In the genomic region with DNA sequence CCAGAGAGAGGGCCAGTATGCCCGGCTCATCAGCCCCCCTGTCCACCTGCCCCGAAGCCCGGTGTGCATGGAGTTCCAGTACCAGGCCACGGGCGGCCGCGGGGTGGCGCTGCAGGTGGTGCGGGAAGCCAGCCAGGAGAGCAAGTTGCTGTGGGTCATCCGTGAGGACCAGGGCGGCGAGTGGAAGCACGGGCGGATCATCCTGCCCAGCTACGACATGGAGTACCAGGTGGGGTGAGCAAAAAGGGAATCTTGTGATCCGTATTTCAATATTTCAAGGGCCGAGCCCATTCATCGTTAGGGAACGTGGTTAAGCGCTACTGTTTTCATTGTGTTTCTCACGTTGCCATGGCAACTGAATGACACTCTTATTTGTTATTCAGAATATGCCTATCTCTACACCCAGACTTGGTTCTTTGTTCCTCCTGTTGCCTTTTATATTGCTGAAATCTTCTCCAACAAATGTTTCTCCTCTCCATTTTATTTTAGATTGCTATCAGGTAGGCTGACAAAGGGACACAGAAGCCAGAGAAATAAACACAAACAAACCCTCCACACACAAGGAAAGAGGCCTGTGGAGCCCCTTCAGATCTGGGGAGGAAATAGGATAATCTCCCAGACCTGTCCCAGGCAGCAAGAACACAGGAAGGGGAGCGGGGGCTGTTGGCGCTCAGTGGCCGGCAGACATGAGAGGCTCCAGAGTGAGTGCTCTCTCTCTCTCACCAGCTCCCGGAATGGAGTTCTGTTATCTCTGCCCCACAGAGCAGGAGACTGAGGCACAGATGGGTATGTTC, we compare ENCODE assay signal across 8 cellular contexts.
A peak's percentile ranks its signal among the peaks of the same experiment; 100 is the strongest.
DNase-seq lines count a peak whose midpoint lies in the region; ATAC-seq and TF ChIP-seq lines count a peak whose summit lies in the region.

No MANE protein-coding gene starts in this region.

- H3K9me3 ChIP-seq in OCI-LY3 (ENCODE audit: insufficient read depth, low read length) (no peaks in the 10 kb centered on the region), liver (ENCODE audit: control insufficient read depth in 4 of 4, low read length in 3 of 4) (no peaks in the 10 kb centered on the region), thyroid gland (no peaks in the 10 kb centered on the region)

- H3K36me3 ChIP-seq in OCI-LY3 (replicated peaks; ENCODE audit: low read depth, low read length), result no peaks in the 10 kb centered on the region
- no peaks in the 10 kb centered on the region for H3K36me3 ChIP-seq in liver (ENCODE audit: control insufficient read depth in 4 of 4, insufficient read depth in 3 of 4, low read depth in 1 of 4, low read length in 3 of 4)
- no peaks in the 10 kb centered on the region for H3K36me3 ChIP-seq in thyroid gland

- H2AFZ ChIP-seq in OCI-LY3 (ENCODE audit: low read depth, low read length), result peak overlapping the region; percentile 52; the same call in 1 of the 2 replicates

- no peaks in the 10 kb centered on the region for H3K9me3 Mint-ChIP-seq in activated CD4-positive, alpha-beta T cell treated with anti-CD3 and anti-CD28 coated beads, Interleukin-2, amount 10 ng/mL, durations not matched to agents 24 days and 14 days

- H3K4me1 Mint-ChIP-seq in activated CD4-positive, alpha-beta T cell treated with anti-CD3 and anti-CD28 coated beads, Interleukin-2, amount 10 ng/mL, durations not matched to agents 24 days and 14 days, result no peaks in the 10 kb centered on the region

- peak; percentile 76 for DNase-seq in activated CD4-positive, alpha-beta T cell treated with anti-CD3 and anti-CD28 coated beads, Interleukin-2, amount 10 ng/mL, durations not matched to agents 24 days and 14 days
- DNase-seq in activated CD4-positive, alpha-beta T cell treated with anti-CD3 and anti-CD28 coated beads for 4 hours, result no peak
- peak; percentile 81 to 95 for DNase-seq in dermis microvascular lymphatic vessel endothelial cell (ENCODE audit: low read depth in 2 of 2)
- DNase-seq in thyroid gland, result peak; percentile 61 to 70
- no peak for DNase-seq in NCI-H1930 (lab: John Stamatoyannopoulos, UW)

- peak; percentile 63 for TF ChIP-seq CTCF in OCI-LY3 (IDR thresholded peaks at IDR 0.05; ENCODE audit: low read depth, low read length)
- TF ChIP-seq CTCF in liver (IDR thresholded peaks at IDR 0.05; ENCODE audit: low read depth, low read length, missing input control), result peak; percentile 29
- peak in 5 of 6 experiments; percentile 20 to 67 (median 53) for TF ChIP-seq CTCF in thyroid gland (IDR thresholded peaks at IDR 0.05)

- no peaks in the 10 kb centered on the region for H3K79me2 ChIP-seq in OCI-LY3 (ENCODE audit: low read length)

- no peak for TF ChIP-seq POLR2A in thyroid gland (IDR thresholded peaks at IDR 0.05)

- intact Hi-C loops in activated CD4-positive, alpha-beta T cell treated with anti-CD3 and anti-CD28 coated beads, Interleukin-2, amount 10 ng/mL, durations not matched to agents 24 days and 14 days (cut with micrococcal nuclease), result no loop called here
- intact Hi-C loops in thyroid gland (cut with DNase I), result no loop called here

- peak overlapping the region; percentile 13 for H3K4me3 ChIP-seq in OCI-LY3 (ENCODE audit: low read length)
- no peak overlapping the region for H3K4me3 ChIP-seq in liver (ENCODE audit: low read depth in 1 of 3, low read length in 3 of 3)
- H3K4me3 ChIP-seq in thyroid gland (replicated peaks in 1 of 3), result no peak overlapping the region

- no peak overlapping the region for H3K4me3 Mint-ChIP-seq in activated CD4-positive, alpha-beta T cell treated with anti-CD3 and anti-CD28 coated beads, Interleukin-2, amount 10 ng/mL, durations not matched to agents 24 days and 14 days

- H3K9ac ChIP-seq in OCI-LY3 (ENCODE audit: low read length) (no peak overlapping the region), liver (ENCODE audit: low read depth in 1 of 2, low read length in 2 of 2) (no peak overlapping the region)

- peaks cover 47% of the 10 kb centered on the region for H3K27me3 ChIP-seq in OCI-LY3 (ENCODE audit: low read depth, low read length)
- peaks cover 0 to 6% (median 2%) of the 10 kb centered on the region in 4 donors for H3K27me3 ChIP-seq in liver (ENCODE audit: control insufficient read depth in 4 of 4, insufficient read depth in 4 of 4, low read length in 3 of 4)
- no peaks in the 10 kb centered on the region for H3K27me3 ChIP-seq in thyroid gland

- peak overlapping the region; percentile 52 for H3K4me2 ChIP-seq in OCI-LY3 (ENCODE audit: low read length)

- peak in 1 of 2 donors; percentile 60 for TF ChIP-seq RAD21 in liver (IDR thresholded peaks at IDR 0.05)

- H3K27ac ChIP-seq in OCI-LY3 (ENCODE audit: low read length), result no peak overlapping the region
- no peak overlapping the region for H3K27ac ChIP-seq in liver (ENCODE audit: low read depth in 1 of 2, low read length in 2 of 2)
- peak overlapping the region in 1 of 3 donors; percentile 17 for H3K27ac ChIP-seq in thyroid gland

- peaks cover 25% of the 10 kb centered on the region for H3K27me3 Mint-ChIP-seq in activated CD4-positive, alpha-beta T cell treated with anti-CD3 and anti-CD28 coated beads, Interleukin-2, amount 10 ng/mL, durations not matched to agents 24 days and 14 days

- no peaks in the 10 kb centered on the region for H4K20me1 ChIP-seq in OCI-LY3 (ENCODE audit: insufficient read depth, low read length)

- no peaks in the 10 kb centered on the region for H3K4me1 ChIP-seq in OCI-LY3 (ENCODE audit: low read length)
- H3K4me1 ChIP-seq in liver (ENCODE audit: control insufficient read depth in 4 of 4, insufficient read depth in 4 of 4, low read length in 3 of 4), result no peaks in the 10 kb centered on the region
- H3K4me1 ChIP-seq in thyroid gland, result peaks cover 8 to 18% of the 10 kb centered on the region in 2 donors

- peak overlapping the region; percentile 47 for H3K27ac Mint-ChIP-seq in activated CD4-positive, alpha-beta T cell treated with anti-CD3 and anti-CD28 coated beads, Interleukin-2, amount 10 ng/mL, durations not matched to agents 24 days and 14 days

- H3K36me3 Mint-ChIP-seq in activated CD4-positive, alpha-beta T cell treated with anti-CD3 and anti-CD28 coated beads, Interleukin-2, amount 10 ng/mL, durations not matched to agents 24 days and 14 days (ENCODE audit: low read depth), result peaks cover 7% of the 10 kb centered on the region

- no peak for ATAC-seq in HG02938 (IDR thresholded peaks at IDR 0.05; ENCODE audit: unreplicated experiment)

- 18% methylated on average over 25 of the region's 25 CpGs for WGBS in liver
- 22 to 27% methylated on average over 24 to 25 of the region's 25 CpGs for WGBS in thyroid gland, 2 donors

TF ChIP-seq in liver, 16 proteins besides CTCF, POLR2A, EP300 and RAD21:
- TF ChIP-seq HNF4A (conservative IDR thresholded peaks at IDR 0.05), result no peak
- no peak for TF ChIP-seq EGR1 (IDR thresholded peaks at IDR 0.05; ENCODE audit: low read depth in 2 of 2)
- no peak for TF ChIP-seq JUND (IDR thresholded peaks at IDR 0.05)
- no peak for TF ChIP-seq NR2F2 (IDR thresholded peaks at IDR 0.05)
- no peak for TF ChIP-seq YY1 (IDR thresholded peaks at IDR 0.05)
- no peak for TF ChIP-seq HNF4G (IDR thresholded peaks at IDR 0.05)
TF ChIP-seq in liver: peak in this region for 0.

Comparison
In these comparisons a context has a peak if more than half of its experiments do, and no peak if none do; other contexts are left out.
1. DNase-seq: peak in activated CD4-positive, alpha-beta T cell treated with anti-CD3 and anti-CD28 coated beads, Interleukin-2, amount 10 ng/mL, durations not matched to agents 24 days and 14 days (single experiment), dermis microvascular lymphatic vessel endothelial cell (2 of 2) and thyroid gland (2 of 2); none in activated CD4-positive, alpha-beta T cell treated with anti-CD3 and anti-CD28 coated beads for 4 hours (0 of 2) and NCI-H1930 (0 of 2).
2. Peak in every context shown above with its lines, with median percentiles within 50 percentile points of each other: CTCF ChIP-seq.